ENCODE assay signal across 1 cellular context in the genomic region with DNA sequence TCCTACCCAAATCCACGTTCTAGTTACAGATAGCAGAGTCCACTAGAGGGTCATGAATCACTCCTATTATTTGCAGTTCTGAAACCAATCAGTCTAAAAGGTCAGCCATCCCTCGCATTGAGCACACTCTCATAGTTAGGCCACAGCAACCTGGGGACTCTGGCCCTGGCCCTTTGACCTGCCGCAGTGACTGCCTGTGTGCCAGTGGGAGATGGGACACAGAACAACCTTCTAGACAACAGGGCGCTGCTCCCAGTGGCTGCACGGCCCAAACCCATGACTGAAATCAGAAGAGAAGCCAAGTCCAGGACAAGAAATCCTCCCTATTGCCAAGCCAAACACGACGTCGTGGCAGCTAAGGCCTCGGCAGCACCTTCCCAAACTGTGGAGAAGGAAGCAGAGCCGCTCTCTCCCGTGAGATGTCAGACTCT.
TF ChIP-seq lines count a peak whose summit lies in the region.

No MANE protein-coding gene starts in this region.

TF ChIP-seq in HepG2, 621 proteins besides CTCF, POLR2A, EP300 and RAD21 (continued from another document and continues in another):
- TF ChIP-seq, protein P1, sequence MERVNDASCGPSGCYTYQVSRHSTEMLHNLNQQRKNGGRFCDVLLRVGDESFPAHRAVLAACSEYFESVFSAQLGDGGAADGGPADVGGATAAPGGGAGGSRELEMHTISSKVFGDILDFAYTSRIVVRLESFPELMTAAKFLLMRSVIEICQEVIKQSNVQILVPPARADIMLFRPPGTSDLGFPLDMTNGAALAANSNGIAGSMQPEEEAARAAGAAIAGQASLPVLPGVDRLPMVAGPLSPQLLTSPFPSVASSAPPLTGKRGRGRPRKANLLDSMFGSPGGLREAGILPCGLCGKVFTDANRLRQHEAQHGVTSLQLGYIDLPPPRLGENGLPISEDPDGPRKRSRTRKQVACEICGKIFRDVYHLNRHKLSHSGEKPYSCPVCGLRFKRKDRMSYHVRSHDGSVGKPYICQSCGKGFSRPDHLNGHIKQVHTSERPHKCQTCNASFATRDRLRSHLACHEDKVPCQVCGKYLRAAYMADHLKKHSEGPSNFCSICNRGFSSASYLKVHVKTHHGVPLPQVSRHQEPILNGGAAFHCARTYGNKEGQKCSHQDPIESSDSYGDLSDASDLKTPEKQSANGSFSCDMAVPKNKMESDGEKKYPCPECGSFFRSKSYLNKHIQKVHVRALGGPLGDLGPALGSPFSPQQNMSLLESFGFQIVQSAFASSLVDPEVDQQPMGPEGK (CRISPR knock-in tag; IDR thresholded peaks at IDR 0.05) = no peak
- TF ChIP-seq, protein P2, sequence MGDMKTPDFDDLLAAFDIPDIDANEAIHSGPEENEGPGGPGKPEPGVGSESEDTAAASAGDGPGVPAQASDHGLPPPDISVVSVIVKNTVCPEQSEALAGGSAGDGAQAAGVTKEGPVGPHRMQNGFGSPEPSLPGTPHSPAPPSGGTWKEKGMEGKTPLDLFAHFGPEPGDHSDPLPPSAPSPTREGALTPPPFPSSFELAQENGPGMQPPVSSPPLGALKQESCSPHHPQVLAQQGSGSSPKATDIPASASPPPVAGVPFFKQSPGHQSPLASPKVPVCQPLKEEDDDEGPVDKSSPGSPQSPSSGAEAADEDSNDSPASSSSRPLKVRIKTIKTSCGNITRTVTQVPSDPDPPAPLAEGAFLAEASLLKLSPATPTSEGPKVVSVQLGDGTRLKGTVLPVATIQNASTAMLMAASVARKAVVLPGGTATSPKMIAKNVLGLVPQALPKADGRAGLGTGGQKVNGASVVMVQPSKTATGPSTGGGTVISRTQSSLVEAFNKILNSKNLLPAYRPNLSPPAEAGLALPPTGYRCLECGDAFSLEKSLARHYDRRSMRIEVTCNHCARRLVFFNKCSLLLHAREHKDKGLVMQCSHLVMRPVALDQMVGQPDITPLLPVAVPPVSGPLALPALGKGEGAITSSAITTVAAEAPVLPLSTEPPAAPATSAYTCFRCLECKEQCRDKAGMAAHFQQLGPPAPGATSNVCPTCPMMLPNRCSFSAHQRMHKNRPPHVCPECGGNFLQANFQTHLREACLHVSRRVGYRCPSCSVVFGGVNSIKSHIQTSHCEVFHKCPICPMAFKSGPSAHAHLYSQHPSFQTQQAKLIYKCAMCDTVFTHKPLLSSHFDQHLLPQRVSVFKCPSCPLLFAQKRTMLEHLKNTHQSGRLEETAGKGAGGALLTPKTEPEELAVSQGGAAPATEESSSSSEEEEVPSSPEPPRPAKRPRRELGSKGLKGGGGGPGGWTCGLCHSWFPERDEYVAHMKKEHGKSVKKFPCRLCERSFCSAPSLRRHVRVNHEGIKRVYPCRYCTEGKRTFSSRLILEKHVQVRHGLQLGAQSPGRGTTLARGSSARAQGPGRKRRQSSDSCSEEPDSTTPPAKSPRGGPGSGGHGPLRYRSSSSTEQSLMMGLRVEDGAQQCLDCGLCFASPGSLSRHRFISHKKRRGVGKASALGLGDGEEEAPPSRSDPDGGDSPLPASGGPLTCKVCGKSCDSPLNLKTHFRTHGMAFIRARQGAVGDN (CRISPR knock-in tag; IDR thresholded peaks at IDR 0.05) = peak; percentile 43; the same call in 1 of the 2 replicates
- TF ChIP-seq, protein P3, sequence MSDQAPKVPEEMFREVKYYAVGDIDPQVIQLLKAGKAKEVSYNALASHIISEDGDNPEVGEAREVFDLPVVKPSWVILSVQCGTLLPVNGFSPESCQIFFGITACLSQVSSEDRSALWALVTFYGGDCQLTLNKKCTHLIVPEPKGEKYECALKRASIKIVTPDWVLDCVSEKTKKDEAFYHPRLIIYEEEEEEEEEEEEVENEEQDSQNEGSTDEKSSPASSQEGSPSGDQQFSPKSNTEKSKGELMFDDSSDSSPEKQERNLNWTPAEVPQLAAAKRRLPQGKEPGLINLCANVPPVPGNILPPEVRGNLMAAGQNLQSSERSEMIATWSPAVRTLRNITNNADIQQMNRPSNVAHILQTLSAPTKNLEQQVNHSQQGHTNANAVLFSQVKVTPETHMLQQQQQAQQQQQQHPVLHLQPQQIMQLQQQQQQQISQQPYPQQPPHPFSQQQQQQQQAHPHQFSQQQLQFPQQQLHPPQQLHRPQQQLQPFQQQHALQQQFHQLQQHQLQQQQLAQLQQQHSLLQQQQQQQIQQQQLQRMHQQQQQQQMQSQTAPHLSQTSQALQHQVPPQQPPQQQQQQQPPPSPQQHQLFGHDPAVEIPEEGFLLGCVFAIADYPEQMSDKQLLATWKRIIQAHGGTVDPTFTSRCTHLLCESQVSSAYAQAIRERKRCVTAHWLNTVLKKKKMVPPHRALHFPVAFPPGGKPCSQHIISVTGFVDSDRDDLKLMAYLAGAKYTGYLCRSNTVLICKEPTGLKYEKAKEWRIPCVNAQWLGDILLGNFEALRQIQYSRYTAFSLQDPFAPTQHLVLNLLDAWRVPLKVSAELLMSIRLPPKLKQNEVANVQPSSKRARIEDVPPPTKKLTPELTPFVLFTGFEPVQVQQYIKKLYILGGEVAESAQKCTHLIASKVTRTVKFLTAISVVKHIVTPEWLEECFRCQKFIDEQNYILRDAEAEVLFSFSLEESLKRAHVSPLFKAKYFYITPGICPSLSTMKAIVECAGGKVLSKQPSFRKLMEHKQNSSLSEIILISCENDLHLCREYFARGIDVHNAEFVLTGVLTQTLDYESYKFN (CRISPR knock-in tag; conservative IDR thresholded peaks at IDR 0.05) = 0 out of 2 replicates have a peak, but pooled peaks have one; percentile 13
- TF ChIP-seq ZNF232 (CRISPR knock-in tag; IDR thresholded peaks at IDR 0.05; ENCODE audit: borderline replicate concordance) = no peak
- TF ChIP-seq, protein P4, sequence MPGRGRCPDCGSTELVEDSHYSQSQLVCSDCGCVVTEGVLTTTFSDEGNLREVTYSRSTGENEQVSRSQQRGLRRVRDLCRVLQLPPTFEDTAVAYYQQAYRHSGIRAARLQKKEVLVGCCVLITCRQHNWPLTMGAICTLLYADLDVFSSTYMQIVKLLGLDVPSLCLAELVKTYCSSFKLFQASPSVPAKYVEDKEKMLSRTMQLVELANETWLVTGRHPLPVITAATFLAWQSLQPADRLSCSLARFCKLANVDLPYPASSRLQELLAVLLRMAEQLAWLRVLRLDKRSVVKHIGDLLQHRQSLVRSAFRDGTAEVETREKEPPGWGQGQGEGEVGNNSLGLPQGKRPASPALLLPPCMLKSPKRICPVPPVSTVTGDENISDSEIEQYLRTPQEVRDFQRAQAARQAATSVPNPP (CRISPR knock-in tag; IDR thresholded peaks at IDR 0.05) = no peak
- TF ChIP-seq EED (CRISPR knock-in tag; IDR thresholded peaks at IDR 0.05) = no peak
- no peak for TF ChIP-seq ZNF550 (CRISPR knock-in tag; IDR thresholded peaks at IDR 0.05; ENCODE audit: borderline replicate concordance)
- TF ChIP-seq NR2F1 (CRISPR knock-in tag; IDR thresholded peaks at IDR 0.05) = peak; percentile 67 to 73; a peak in 2 of 4 replicates
- TF ChIP-seq, protein P5, sequence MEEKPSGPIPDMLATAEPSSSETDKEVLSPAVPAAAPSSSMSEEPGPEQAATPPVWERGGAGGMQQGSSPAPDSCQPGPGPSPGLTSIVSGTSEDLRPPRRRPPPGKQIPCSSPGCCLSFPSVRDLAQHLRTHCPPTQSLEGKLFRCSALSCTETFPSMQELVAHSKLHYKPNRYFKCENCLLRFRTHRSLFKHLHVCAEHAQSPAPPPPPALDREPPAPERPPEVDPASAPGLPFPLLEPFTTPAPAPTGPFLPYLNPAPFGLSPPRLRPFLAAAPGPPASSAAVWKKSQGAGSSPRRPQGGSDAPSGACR (CRISPR knock-in tag; IDR thresholded peaks at IDR 0.05) = no peak
- peak; percentile 61; the same call in 1 of the 2 replicates for TF ChIP-seq NR2F2 (IDR thresholded peaks at IDR 0.05; ENCODE audit: borderline replicate concordance, low read depth)
- TF ChIP-seq ZEB1 (IDR thresholded peaks at IDR 0.05; ENCODE audit: insufficient replicate concordance, low read depth) = no peak
- no peak for TF ChIP-seq NCOA5 (CRISPR knock-in tag; IDR thresholded peaks at IDR 0.05)
- TF ChIP-seq, protein P6, sequence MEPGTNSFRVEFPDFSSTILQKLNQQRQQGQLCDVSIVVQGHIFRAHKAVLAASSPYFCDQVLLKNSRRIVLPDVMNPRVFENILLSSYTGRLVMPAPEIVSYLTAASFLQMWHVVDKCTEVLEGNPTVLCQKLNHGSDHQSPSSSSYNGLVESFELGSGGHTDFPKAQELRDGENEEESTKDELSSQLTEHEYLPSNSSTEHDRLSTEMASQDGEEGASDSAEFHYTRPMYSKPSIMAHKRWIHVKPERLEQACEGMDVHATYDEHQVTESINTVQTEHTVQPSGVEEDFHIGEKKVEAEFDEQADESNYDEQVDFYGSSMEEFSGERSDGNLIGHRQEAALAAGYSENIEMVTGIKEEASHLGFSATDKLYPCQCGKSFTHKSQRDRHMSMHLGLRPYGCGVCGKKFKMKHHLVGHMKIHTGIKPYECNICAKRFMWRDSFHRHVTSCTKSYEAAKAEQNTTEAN (CRISPR knock-in tag; conservative IDR thresholded peaks at IDR 0.05) = no peak
- TF ChIP-seq ZNF761 (CRISPR knock-in tag; conservative IDR thresholded peaks at IDR 0.05) = no peak
- TF ChIP-seq SOX5 (CRISPR knock-in tag; IDR thresholded peaks at IDR 0.05; ENCODE audit: borderline replicate concordance) = no peak
- TF ChIP-seq, protein P7, sequence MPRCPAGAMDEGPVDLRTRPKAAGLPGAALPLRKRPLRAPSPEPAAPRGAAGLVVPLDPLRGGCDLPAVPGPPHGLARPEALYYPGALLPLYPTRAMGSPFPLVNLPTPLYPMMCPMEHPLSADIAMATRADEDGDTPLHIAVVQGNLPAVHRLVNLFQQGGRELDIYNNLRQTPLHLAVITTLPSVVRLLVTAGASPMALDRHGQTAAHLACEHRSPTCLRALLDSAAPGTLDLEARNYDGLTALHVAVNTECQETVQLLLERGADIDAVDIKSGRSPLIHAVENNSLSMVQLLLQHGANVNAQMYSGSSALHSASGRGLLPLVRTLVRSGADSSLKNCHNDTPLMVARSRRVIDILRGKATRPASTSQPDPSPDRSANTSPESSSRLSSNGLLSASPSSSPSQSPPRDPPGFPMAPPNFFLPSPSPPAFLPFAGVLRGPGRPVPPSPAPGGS (CRISPR knock-in tag; IDR thresholded peaks at IDR 0.05) = no peak
- 0 out of 2 replicates have a peak, but pooled peaks have one; percentile 22 for TF ChIP-seq HDAC1 (CRISPR knock-in tag; IDR thresholded peaks at IDR 0.05)
- no peak for TF ChIP-seq SMAD3 (CRISPR knock-in tag; IDR thresholded peaks at IDR 0.05)
- no peak for TF ChIP-seq FOSL2 (CRISPR knock-in tag; IDR thresholded peaks at IDR 0.05)
- TF ChIP-seq U2AF1 (optimal IDR thresholded peaks at IDR 0.05; ENCODE audit: low read depth, low read length) = no peak
- TF ChIP-seq, protein P8, sequence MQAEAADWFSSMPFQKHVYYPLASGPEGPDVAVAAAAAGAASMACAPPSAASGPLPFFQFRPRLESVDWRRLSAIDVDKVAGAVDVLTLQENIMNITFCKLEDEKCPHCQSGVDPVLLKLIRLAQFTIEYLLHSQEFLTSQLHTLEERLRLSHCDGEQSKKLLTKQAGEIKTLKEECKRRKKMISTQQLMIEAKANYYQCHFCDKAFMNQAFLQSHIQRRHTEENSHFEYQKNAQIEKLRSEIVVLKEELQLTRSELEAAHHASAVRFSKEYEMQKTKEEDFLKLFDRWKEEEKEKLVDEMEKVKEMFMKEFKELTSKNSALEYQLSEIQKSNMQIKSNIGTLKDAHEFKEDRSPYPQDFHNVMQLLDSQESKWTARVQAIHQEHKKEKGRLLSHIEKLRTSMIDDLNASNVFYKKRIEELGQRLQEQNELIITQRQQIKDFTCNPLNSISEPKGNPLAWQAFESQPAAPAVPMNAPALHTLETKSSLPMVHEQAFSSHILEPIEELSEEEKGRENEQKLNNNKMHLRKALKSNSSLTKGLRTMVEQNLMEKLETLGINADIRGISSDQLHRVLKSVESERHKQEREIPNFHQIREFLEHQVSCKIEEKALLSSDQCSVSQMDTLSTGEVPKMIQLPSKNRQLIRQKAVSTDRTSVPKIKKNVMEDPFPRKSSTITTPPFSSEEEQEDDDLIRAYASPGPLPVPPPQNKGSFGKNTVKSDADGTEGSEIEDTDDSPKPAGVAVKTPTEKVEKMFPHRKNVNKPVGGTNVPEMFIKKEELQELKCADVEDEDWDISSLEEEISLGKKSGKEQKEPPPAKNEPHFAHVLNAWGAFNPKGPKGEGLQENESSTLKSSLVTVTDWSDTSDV (CRISPR knock-in tag; IDR thresholded peaks at IDR 0.05) = no peak
- peak; percentile 69 for TF ChIP-seq NR2F6 (IDR thresholded peaks at IDR 0.05)
- TF ChIP-seq NR2F6 (CRISPR knock-in tag; IDR thresholded peaks at IDR 0.05) = peak; percentile 76
- no peak for TF ChIP-seq NFE2L1 (CRISPR knock-in tag; IDR thresholded peaks at IDR 0.05; ENCODE audit: borderline replicate concordance)
- TF ChIP-seq MAZ (IDR thresholded peaks at IDR 0.05; ENCODE audit: borderline replicate concordance, low read depth, low read length) = no peak
- no peak for TF ChIP-seq MAZ (CRISPR knock-in tag; IDR thresholded peaks at IDR 0.05; ENCODE audit: low read depth)
- peak; percentile 55 for TF ChIP-seq SALL1 (CRISPR knock-in tag; IDR thresholded peaks at IDR 0.05)
- peak; percentile 60 for TF ChIP-seq HES4 (CRISPR knock-in tag; IDR thresholded peaks at IDR 0.05; ENCODE audit: borderline replicate concordance)
- TF ChIP-seq ZNF317 (CRISPR knock-in tag; IDR thresholded peaks at IDR 0.05) = peak; percentile 68; the same call in 1 of the 2 replicates
- TF ChIP-seq HNF4A (CRISPR knock-in tag; IDR thresholded peaks at IDR 0.05) = peak; percentile 74
- TF ChIP-seq ZNF772 (CRISPR knock-in tag; IDR thresholded peaks at IDR 0.05) = no peak
- TF ChIP-seq ZNF841 (CRISPR knock-in tag; IDR thresholded peaks at IDR 0.05; ENCODE audit: borderline replicate concordance) = no peak
- no peak for TF ChIP-seq ZNF746 (CRISPR knock-in tag; IDR thresholded peaks at IDR 0.05)
- TF ChIP-seq TP53 (CRISPR knock-in tag; conservative IDR thresholded peaks at IDR 0.05) = no peak
- TF ChIP-seq ATF7-NPFF (CRISPR knock-in tag; IDR thresholded peaks at IDR 0.05; ENCODE audit: low read depth) = no peak
- TF ChIP-seq, protein P9, sequence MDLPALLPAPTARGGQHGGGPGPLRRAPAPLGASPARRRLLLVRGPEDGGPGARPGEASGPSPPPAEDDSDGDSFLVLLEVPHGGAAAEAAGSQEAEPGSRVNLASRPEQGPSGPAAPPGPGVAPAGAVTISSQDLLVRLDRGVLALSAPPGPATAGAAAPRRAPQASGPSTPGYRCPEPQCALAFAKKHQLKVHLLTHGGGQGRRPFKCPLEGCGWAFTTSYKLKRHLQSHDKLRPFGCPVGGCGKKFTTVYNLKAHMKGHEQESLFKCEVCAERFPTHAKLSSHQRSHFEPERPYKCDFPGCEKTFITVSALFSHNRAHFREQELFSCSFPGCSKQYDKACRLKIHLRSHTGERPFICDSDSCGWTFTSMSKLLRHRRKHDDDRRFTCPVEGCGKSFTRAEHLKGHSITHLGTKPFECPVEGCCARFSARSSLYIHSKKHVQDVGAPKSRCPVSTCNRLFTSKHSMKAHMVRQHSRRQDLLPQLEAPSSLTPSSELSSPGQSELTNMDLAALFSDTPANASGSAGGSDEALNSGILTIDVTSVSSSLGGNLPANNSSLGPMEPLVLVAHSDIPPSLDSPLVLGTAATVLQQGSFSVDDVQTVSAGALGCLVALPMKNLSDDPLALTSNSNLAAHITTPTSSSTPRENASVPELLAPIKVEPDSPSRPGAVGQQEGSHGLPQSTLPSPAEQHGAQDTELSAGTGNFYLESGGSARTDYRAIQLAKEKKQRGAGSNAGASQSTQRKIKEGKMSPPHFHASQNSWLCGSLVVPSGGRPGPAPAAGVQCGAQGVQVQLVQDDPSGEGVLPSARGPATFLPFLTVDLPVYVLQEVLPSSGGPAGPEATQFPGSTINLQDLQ (CRISPR knock-in tag; IDR thresholded peaks at IDR 0.05) = no peak
- no peak for TF ChIP-seq ZNF737 (CRISPR knock-in tag; IDR thresholded peaks at IDR 0.05; ENCODE audit: borderline replicate concordance)
- TF ChIP-seq TBP (CRISPR knock-in tag; IDR thresholded peaks at IDR 0.05) = no peak
- TF ChIP-seq, protein P10, sequence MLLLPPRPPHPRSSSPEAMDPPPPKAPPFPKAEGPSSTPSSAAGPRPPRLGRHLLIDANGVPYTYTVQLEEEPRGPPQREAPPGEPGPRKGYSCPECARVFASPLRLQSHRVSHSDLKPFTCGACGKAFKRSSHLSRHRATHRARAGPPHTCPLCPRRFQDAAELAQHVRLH (CRISPR knock-in tag; IDR thresholded peaks at IDR 0.05; ENCODE audit: borderline replicate concordance, low read depth) = no peak
- no peak for TF ChIP-seq ERF (CRISPR knock-in tag; IDR thresholded peaks at IDR 0.05)
- no peak for TF ChIP-seq HNRNPUL1 (IDR thresholded peaks at IDR 0.05; ENCODE audit: low read depth, low read length)
